13 cellular contexts compared by ENCODE assay signal in genomic region chr19:40684280-40684679, GRCh38. TPM values are rescaled to one million over a fixed set of nuclear protein-coding genes. Genes with fewer than 3 reads are reported as not detected.
A peak's percentile ranks its signal among the peaks of the same experiment; 100 is the strongest.
DNase-seq lines count a peak whose midpoint lies in the region; ATAC-seq and TF ChIP-seq lines count a peak whose summit lies in the region.
"Had no signal": no experiment of that assay in that cellular context is flagged by ENCODE, and none has a peak within 500 bp of the region (broad histone marks: within the 10 kb centered on the region; RNA-seq: fewer than 3 reads in every experiment).

No MANE protein-coding gene starts in this region.

- H3K23me2 ChIP-seq in H9 (ENCODE audit: insufficient read length, low read depth, low read length, poor library complexity, severe bottlenecking): peaks cover under 1% of the 10 kb centered on the region

- no peak overlapping the region for H4K91ac ChIP-seq in H9 (ENCODE audit: insufficient read length, low read depth, low read length)

- H3K9me3 Mint-ChIP-seq in H9 (no peaks in the 10 kb centered on the region), endothelial cell (ENCODE audit: unreplicated experiment) (no peaks in the 10 kb centered on the region)
- H3K9me3 Mint-ChIP-seq: CD4-positive, alpha-beta T cell had no signal

- H2BK15ac ChIP-seq in H9 (ENCODE audit: low read depth, low read length): no peak overlapping the region

- H3K27me3 Mint-ChIP-seq in H9 (ENCODE audit: low read depth): no peaks in the 10 kb centered on the region; the same call in 1 of the 2 replicates
- H3K27me3 Mint-ChIP-seq in endothelial cell (ENCODE audit: unreplicated experiment): peaks cover 10% of the 10 kb centered on the region
- H3K27me3 Mint-ChIP-seq: B cell; CD4-positive, alpha-beta T cell had no signal

- H3K4me2 ChIP-seq in H9 (ENCODE audit: insufficient read depth, insufficient read length, low read length): no peak overlapping the region
- H3K4me2 ChIP-seq in osteoblast (ENCODE audit: insufficient read depth, low read length): no peak overlapping the region

- H3K9me3 ChIP-seq in H9 (ENCODE audit: control insufficient read depth, low read depth, low read length): no peaks in the 10 kb centered on the region
- no peaks in the 10 kb centered on the region for H3K9me3 ChIP-seq in osteoblast (ENCODE audit: low read depth, low read length)

- H3K79me2 ChIP-seq in H9 (ENCODE audit: insufficient read depth, low read length): no peaks in the 10 kb centered on the region
- peaks cover 30% of the 10 kb centered on the region for H3K79me2 ChIP-seq in osteoblast (ENCODE audit: insufficient read depth, low read length)

- no peak overlapping the region for H3T11ph ChIP-seq in H9 (ENCODE audit: low read length)

- no peak overlapping the region for H3K4ac ChIP-seq in H9 (ENCODE audit: low read depth, low read length)

- ATAC-seq in HG03095 (IDR thresholded peaks at IDR 0.05; ENCODE audit: unreplicated experiment): no peak
- ATAC-seq: HCT116 had no signal

- CTCF ChIA-PET in RWPE1 (lab: Yijun Ruan, JAX): no interaction called here

- no peak overlapping the region for H3K27ac ChIP-seq in H9 (ENCODE audit: insufficient read length, low read depth, low read length)
- peak overlapping the region; percentile 66 for H3K27ac ChIP-seq in RWPE1
- no peak overlapping the region for H3K27ac ChIP-seq in osteoblast (ENCODE audit: low read depth, low read length)

- no peak overlapping the region for H3K4me3 ChIP-seq in osteoblast (ENCODE audit: insufficient read depth, low read length)

- H3K79me1 ChIP-seq in H9 (ENCODE audit: insufficient read depth, low read depth, low read length, poor library complexity, severe bottlenecking): no peaks in the 10 kb centered on the region

- no peak overlapping the region for H3K4me3 Mint-ChIP-seq in H9
- peak overlapping the region; percentile 76 for H3K4me3 Mint-ChIP-seq in endothelial cell (ENCODE audit: unreplicated experiment)
- H3K4me3 Mint-ChIP-seq: B cell; CD4-positive, alpha-beta T cell had no signal

- H3K4me1 Mint-ChIP-seq in H9: no peaks in the 10 kb centered on the region
- no peaks in the 10 kb centered on the region for H3K4me1 Mint-ChIP-seq in endothelial cell (ENCODE audit: unreplicated experiment)

- no peak overlapping the region for H2AK5ac ChIP-seq in H9 (ENCODE audit: insufficient read length, low read length)

- no peak for DNase-seq in H9
- DNase-seq in RWPE1 (ENCODE audit: low spot score): no peak
- no peak for DNase-seq in endothelial cell (ENCODE audit: low spot score)
- DNase-seq in osteoblast (ENCODE audit: insufficient read length, low spot score, missing footprints): peak; percentile 51
- no peak for DNase-seq in 8988T
- DNase-seq in kidney tubule cell (ENCODE audit: low spot score): no peak
- DNase-seq: C1 segment of cervical spinal cord; Calu3; CD4-positive, alpha-beta T cell; DMS 273 treated with DMSO at 0.1 percent for 48 hours had no signal

- no peak overlapping the region for H2BK5ac ChIP-seq in H9 (ENCODE audit: insufficient read length, low read length)

- no peak overlapping the region for H3K9ac ChIP-seq in H9 (ENCODE audit: extremely low read depth, insufficient read length, low read length)

- no peak overlapping the region for H3K23ac ChIP-seq in H9 (ENCODE audit: insufficient read length, low read depth, low read length)

- TF ChIP-seq CTCF in H9 (conservative IDR thresholded peaks at IDR 0.05) (no peak), RWPE1 (conservative IDR thresholded peaks at IDR 0.05; ENCODE audit: low read depth) (no peak), endothelial cell (IDR thresholded peaks at IDR 0.05; ENCODE audit: unreplicated experiment) (no peak), osteoblast (IDR thresholded peaks at IDR 0.05; ENCODE audit: extremely low read depth, low read depth, low read length) (no peak)

- H2AFZ ChIP-seq in H9 (ENCODE audit: low read length) (no peak overlapping the region), osteoblast (ENCODE audit: low read length) (no peak overlapping the region)

- H4K5ac ChIP-seq in H9 (ENCODE audit: insufficient read length, low read depth, low read length): no peak overlapping the region

- WGBS in H9 (ENCODE audit: extremely low coverage, insufficient read length, low lambda C conversion rate): no CpG with 5 or more reads among the region's 32 CpGs

- no peak overlapping the region for H3K56ac ChIP-seq in H9 (ENCODE audit: insufficient read length, low read depth, low read length)

- POLR2A ChIA-PET in RWPE1 (lab: Yijun Ruan, JAX; ENCODE audit: low non-redundant PET): no interaction called here

- no peaks in the 10 kb centered on the region for H3K27me3 ChIP-seq in H9 (ENCODE audit: insufficient read depth, low read length)
- H3K27me3 ChIP-seq in osteoblast (ENCODE audit: insufficient read depth, low read length): no peaks in the 10 kb centered on the region

- no peak overlapping the region for H2BK120ac ChIP-seq in H9 (ENCODE audit: low read depth, low read length, poor library complexity, severe bottlenecking)

- H3K36me3 ChIP-seq in osteoblast (ENCODE audit: insufficient read depth, low read length): peaks cover 65% of the 10 kb centered on the region

- no peaks in the 10 kb centered on the region for H3K4me1 ChIP-seq in H9 (ENCODE audit: insufficient read depth, low read length)
- H3K4me1 ChIP-seq in osteoblast (ENCODE audit: insufficient read depth, low read length): peaks cover 18% of the 10 kb centered on the region

- H4K8ac ChIP-seq in H9 (replicated peaks; ENCODE audit: insufficient read length, low read depth, low read length): no peak overlapping the region

- H3K18ac ChIP-seq in H9 (ENCODE audit: insufficient read length, low read depth, low read length): no peak overlapping the region

- H3K27ac Mint-ChIP-seq in H9: peak overlapping the region in 2 of 3 experiments; percentile 56 to 74; a peak in 2 of 7 replicates
- H3K27ac Mint-ChIP-seq in endothelial cell (ENCODE audit: unreplicated experiment): no peak overlapping the region
- H3K27ac Mint-ChIP-seq: B cell; CD4-positive, alpha-beta T cell had no signal

- no peak overlapping the region for H2BK20ac ChIP-seq in H9 (ENCODE audit: low read depth, low read length, poor library complexity, severe bottlenecking)

- H4K20me1 ChIP-seq in H9 (ENCODE audit: control insufficient read depth, insufficient read depth, insufficient read length): peaks cover 7% of the 10 kb centered on the region
- peaks cover 57% of the 10 kb centered on the region for H4K20me1 ChIP-seq in osteoblast (ENCODE audit: insufficient read depth, low read length)

- H2BK12ac ChIP-seq in H9 (ENCODE audit: insufficient read length, low read depth, low read length): no peak overlapping the region

- no peak overlapping the region for H3K14ac ChIP-seq in H9 (ENCODE audit: insufficient read depth, low read length)

- H3K36me3 Mint-ChIP-seq in H9 (ENCODE audit: insufficient read depth in 1 of 3, low read depth in 3 of 3) (peaks cover 22 to 55% (median 52%) of the 10 kb centered on the region in 3 experiments; a peak in 6 of 7 replicates), endothelial cell (ENCODE audit: low read depth, unreplicated experiment) (peaks cover 18% of the 10 kb centered on the region)

RNA-seq across cellular contexts. Expression of gene NUMBL, which starts 6.2 kb away (rescaled TPM):
- total RNA-seq in H9 (2021) (32.6 and 34.5 TPM in 2 replicates), endothelial cell (ENCODE audit: unreplicated experiment) (10.0 TPM), osteoblast (26.8 and 27.7 TPM in 2 replicates)

RNA-seq across cellular contexts. Expression of gene COQ8B, which starts 32.4 kb away (rescaled TPM):
- total RNA-seq in H9 (2021): 40.5 and 42.0 TPM in 2 replicates
- 26.4 TPM for total RNA-seq in endothelial cell (ENCODE audit: unreplicated experiment)
- total RNA-seq in osteoblast: 32.9 and 34.2 TPM in 2 replicates

RNA-seq across cellular contexts. Expression of gene ITPKC, which starts 32.6 kb away (rescaled TPM):
- total RNA-seq in H9 (2021) (11.2 and 11.8 TPM in 2 replicates), endothelial cell (ENCODE audit: unreplicated experiment) (12.1 TPM), osteoblast (9.8 and 10.0 TPM in 2 replicates)
